In the genomic region with DNA sequence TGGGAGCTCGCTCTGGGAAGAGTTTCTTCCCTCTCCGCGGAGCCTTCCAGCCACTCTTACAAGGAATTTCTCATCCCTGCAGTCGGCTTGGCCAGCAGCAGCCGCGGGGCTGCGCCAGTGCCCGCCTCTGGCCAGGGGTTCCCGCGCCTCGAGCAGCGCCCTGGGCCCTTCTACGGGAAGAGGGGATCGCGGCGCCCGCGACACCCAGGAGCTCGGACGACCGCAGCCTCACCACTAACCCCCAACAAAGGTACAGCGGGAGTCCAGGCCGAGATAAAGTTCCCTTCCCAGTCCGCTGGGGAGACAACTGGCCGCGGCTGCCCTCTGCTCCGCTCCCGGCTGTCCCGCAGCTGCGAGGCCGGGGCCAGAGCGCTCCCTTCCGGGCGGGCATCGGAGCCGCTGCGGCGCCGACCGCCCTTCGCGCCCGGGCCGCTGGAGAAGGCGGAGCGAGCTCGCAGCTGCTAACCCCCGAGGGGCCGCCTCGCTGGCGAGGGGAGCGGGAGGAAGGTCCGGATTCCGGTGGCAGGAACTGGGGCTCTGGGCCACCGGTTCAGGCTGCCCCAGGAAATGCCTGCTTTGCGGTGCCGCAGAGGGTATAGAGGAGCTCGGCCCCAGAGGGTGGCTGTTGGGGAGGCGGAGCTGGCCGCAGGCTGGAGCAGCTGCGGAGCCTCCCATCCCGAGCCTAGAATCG, we compare ENCODE assay signal across 8 cellular contexts. TPM values are rescaled to one million over a fixed set of nuclear protein-coding genes. Genes with fewer than 3 reads are reported as not detected.
DNase-seq lines count a peak whose midpoint lies in the region; ATAC-seq and TF ChIP-seq lines count a peak whose summit lies in the region.

No MANE protein-coding gene starts in this region.

- H3K27me3 ChIP-seq in mesendoderm (ENCODE audit: insufficient read depth, low read length, poor library complexity) (peaks cover 23% of the 10 kb centered on the region), Karpas-422 (ENCODE audit: low read length) (no peaks in the 10 kb centered on the region)

- no CpG with 5 or more reads among the region's 63 CpGs for WGBS in mesendoderm (ENCODE audit: extremely low coverage, insufficient coverage, low lambda C conversion rate)

- no peak overlapping the region for H2BK5ac ChIP-seq in mesendoderm (ENCODE audit: low read length)

- no peak overlapping the region for H3K27ac ChIP-seq in mesendoderm (ENCODE audit: low read depth, low read length)
- H3K27ac ChIP-seq in Karpas-422 (ENCODE audit: low read length) = no peak overlapping the region

- H3K9ac ChIP-seq in mesendoderm (ENCODE audit: low read length) = peak overlapping the region; percentile 66
- H3K9ac ChIP-seq in Karpas-422 (ENCODE audit: low read length) = no peak overlapping the region

- no peak overlapping the region for H3K18ac ChIP-seq in mesendoderm (ENCODE audit: low read length)

- H4K5ac ChIP-seq in mesendoderm (ENCODE audit: low read length) = no peak overlapping the region

- peaks cover 6% of the 10 kb centered on the region for H3K4me1 ChIP-seq in mesendoderm (ENCODE audit: control insufficient read depth, low read depth, low read length)
- H3K4me1 ChIP-seq in Karpas-422 (ENCODE audit: low read length) = peaks cover 3% of the 10 kb centered on the region

- no peak overlapping the region for H2BK15ac ChIP-seq in mesendoderm (replicated peaks; ENCODE audit: low read depth)

- peak; percentile 91 for DNase-seq in GM03348 (ENCODE audit: low spot score)
- DNase-seq in RPMI7951 (ENCODE audit: low read depth) = peak; percentile 61
- peak; percentile 71 for DNase-seq in choroid plexus epithelial cell (ENCODE audit: low read depth)
- peak; percentile 83 for DNase-seq in mesendoderm
- no peak for DNase-seq in GM13977 (ENCODE audit: low spot score)
- no peak for DNase-seq in Karpas-422
- no peak for DNase-seq in NCI-H146 treated with DMSO at 0.1 percent for 48 hours (lab: John Stamatoyannopoulos, UW; ENCODE audit: unreplicated experiment)

- H3K23ac ChIP-seq in mesendoderm (ENCODE audit: low read length) = no peak overlapping the region

- no peak overlapping the region for H2AK5ac ChIP-seq in mesendoderm (ENCODE audit: low read length)

- H3K56ac ChIP-seq in mesendoderm (ENCODE audit: low read length) = peak overlapping the region; percentile 81

- no peak for ATAC-seq in GM19463 (IDR thresholded peaks at IDR 0.05; ENCODE audit: unreplicated experiment)

- peaks cover 2% of the 10 kb centered on the region for H3K79me1 ChIP-seq in mesendoderm (ENCODE audit: low read length)

- peak overlapping the region; percentile 71 for H3K4me2 ChIP-seq in mesendoderm (ENCODE audit: low read length)
- no peak overlapping the region for H3K4me2 ChIP-seq in Karpas-422 (ENCODE audit: low read depth, low read length, poor library complexity, severe bottlenecking)

- H3K9me2 ChIP-seq in Karpas-422 (replicated peaks; ENCODE audit: insufficient read depth, low read length) = no peaks in the 10 kb centered on the region

- no peak overlapping the region for H3K4ac ChIP-seq in mesendoderm (ENCODE audit: low read depth, low read length)

- H3K9me3 ChIP-seq in Karpas-422 (ENCODE audit: low read length) = no peaks in the 10 kb centered on the region

- no peaks in the 10 kb centered on the region for H4K20me1 ChIP-seq in Karpas-422 (ENCODE audit: insufficient read depth, low read depth, low read length)

- H2BK120ac ChIP-seq in mesendoderm (ENCODE audit: low read depth, low read length) = no peak overlapping the region

- H3K79me2 ChIP-seq in mesendoderm (ENCODE audit: control insufficient read depth, insufficient read depth, low read length) (peaks cover 5% of the 10 kb centered on the region), Karpas-422 (ENCODE audit: low read length) (no peaks in the 10 kb centered on the region)

- H4K8ac ChIP-seq in mesendoderm (ENCODE audit: low read depth, low read length) = peak overlapping the region; percentile 43

- no peak overlapping the region for H2AFZ ChIP-seq in Karpas-422 (ENCODE audit: low read length)

- in situ Hi-C loops in GM13977 (cut with MboI; ENCODE audit: low pct_unique_long_range_greater_than_20kb, low sequenced_read_pairs, unreplicated experiment) = no loop called here

- peak overlapping the region; percentile 67 for H3K4me3 ChIP-seq in choroid plexus epithelial cell (ENCODE audit: low read depth, low read length)
- peak overlapping the region; percentile 40 for H3K4me3 ChIP-seq in mesendoderm (ENCODE audit: low read length)
- no peak overlapping the region for H3K4me3 ChIP-seq in Karpas-422 (ENCODE audit: low read length)

- H3K36me3 ChIP-seq in mesendoderm (ENCODE audit: control insufficient read depth, insufficient read depth, low read length) (no peaks in the 10 kb centered on the region), Karpas-422 (ENCODE audit: insufficient read depth, low read length) (no peaks in the 10 kb centered on the region)

- peak; percentile 34 for TF ChIP-seq CTCF in choroid plexus epithelial cell (conservative IDR thresholded peaks at IDR 0.05; ENCODE audit: low read depth, low read length)
- no peak for TF ChIP-seq CTCF in GM13977 (IDR thresholded peaks at IDR 0.05; ENCODE audit: extremely low read depth, insufficient read depth, missing control alignments)

RNA-seq across cellular contexts. Expression of gene HS3ST3B1, which starts 3.6 kb away (rescaled TPM):
- 0.88 and 1.2 TPM in 2 replicates for total RNA-seq in RPMI7951 (2014; rRNA removed; shearing (Covaris generic))
- 2.8 TPM for polyA plus RNA-seq in mesendoderm (2013, experiment 1 of 2)
- polyA plus RNA-seq in mesendoderm (2013, experiment 2 of 2) = 2.8 TPM
- not detected in 2 replicates for total RNA-seq in Karpas-422 (2014; rRNA removed; shearing (Covaris generic); ENCODE audit: low replicate concordance)

Comparison
In these comparisons a context has a peak if more than half of its experiments do, and no peak if none do; other contexts are left out.
1. DNase-seq: peak in GM03348 (single experiment), RPMI7951 (single experiment), choroid plexus epithelial cell (single experiment) and mesendoderm (single experiment); none in GM13977 (single experiment), Karpas-422 (single experiment) and NCI-H146 treated with DMSO at 0.1 percent for 48 hours (single experiment).